In genomic region chr10:106540606-106541005, GRCh38 we compare ENCODE assay signal across 26 cellular contexts.
A peak's percentile ranks its signal among the peaks of the same experiment; 100 is the strongest.
DNase-seq lines count a peak whose midpoint lies in the region; ATAC-seq, FAIRE-seq and TF ChIP-seq lines count a peak whose summit lies in the region.
"Had no signal": no experiment of that assay in that cellular context is flagged by ENCODE, and none has a peak within 500 bp of the region (broad histone marks: within the 10 kb centered on the region; RNA-seq: fewer than 3 reads in every experiment).

No MANE protein-coding gene starts in this region.

- DNase-seq in AG20443 (ENCODE audit: low spot score) (peak; percentile 11), IMR-90 (peak; percentile 13), astrocyte of the spinal cord (ENCODE audit: low read depth, low spot score) (peak; percentile 51), foreskin keratinocyte (peak; percentile 24 to 57), RCC 7860 (ENCODE audit: low spot score) (no peak), UCSD-AML1 (lab: John Stamatoyannopoulos, UW; ENCODE audit: unreplicated experiment) (no peak), adrenal gland (no peak), NK-92 (lab: John Stamatoyannopoulos, UW; ENCODE audit: unreplicated experiment) (no peak)
- DNase-seq: activated CD4-positive, alpha-beta T cell treated with anti-CD3 and anti-CD28 coated beads for 36 hours; activated CD8-positive, alpha-beta memory T cell treated with anti-CD3 and anti-CD28 coated beads for 24 hours; activated gamma-delta T cell; activated T-cell treated with anti-CD3 and anti-CD28 coated beads, Interleukin-2, amount 50 U/mL, for 1 hour; central memory CD4-positive, alpha-beta T cell; COR-L47; gastrocnemius medialis; hippocampal formation; immature natural killer cell; left ventricle myocardium inferior; naive thymus-derived CD8-positive, alpha-beta T cell; NCI-H524; NK-92 treated with Interleukin-12 subunit alpha and Interleukin-12 subunit beta, amount 100 ng/mL, for 24 hours; occipital lobe; T-helper 17 cell had no signal

- H4K20me1 ChIP-seq in IMR-90 (ENCODE audit: insufficient read depth, low read length) = no peaks in the 10 kb centered on the region
- H4K20me1 ChIP-seq: BLaER1 had no signal

- H4K91ac ChIP-seq in IMR-90 (ENCODE audit: insufficient read depth, low read depth, low read length) = no peak overlapping the region

- no TSS peak for BruUV-seq in IMR-90 (replicated peaks; lab: Mats Ljungman, UMichigan)

- POLR2A ChIA-PET in IMR-90 (lab: Charles Lee; ENCODE audit: unreplicated experiment) = no interaction called here

- H3K27ac ChIP-seq in IMR-90 (ENCODE audit: insufficient read depth, low read length) (no peak overlapping the region), foreskin keratinocyte (no peak overlapping the region), adrenal gland (no peak overlapping the region)
- H3K27ac ChIP-seq: BLaER1, gastrocnemius medialis, left ventricle myocardium inferior, SK-N-MC had no signal

- intact Hi-C loops in IMR-90 (cut with micrococcal nuclease) = no loop called here
- intact Hi-C loops in adrenal gland (cut with DNase I) = no loop called here

- H3K79me1 ChIP-seq in IMR-90 (ENCODE audit: low read depth in 1 of 2, low read length in 2 of 2) = no peaks in the 10 kb centered on the region

- H2AFZ ChIP-seq in IMR-90 (replicated peaks; ENCODE audit: low read length, poor library complexity) = no peak overlapping the region

- TF ChIP-seq CTCF in IMR-90 (conservative IDR thresholded peaks at IDR 0.05; ENCODE audit: low read depth, low read length) (no peak), astrocyte of the spinal cord (IDR thresholded peaks at IDR 0.05; ENCODE audit: low read depth, low read length) (no peak), foreskin keratinocyte (conservative IDR thresholded peaks at IDR 0.05) (no peak), adrenal gland (IDR thresholded peaks at IDR 0.05) (no peak)

- H3K4ac ChIP-seq in IMR-90 (ENCODE audit: low read depth, low read length) = no peak overlapping the region

- no peak for TF ChIP-seq POLR2A in IMR-90 (IDR thresholded peaks at IDR 0.05; ENCODE audit: low read depth, low read length)
- no peak for TF ChIP-seq POLR2A in adrenal gland (IDR thresholded peaks at IDR 0.05)

- no peak overlapping the region for H4K8ac ChIP-seq in IMR-90 (ENCODE audit: low read depth in 2 of 2, low read length in 2 of 2)

- no peak overlapping the region for H3K4me2 ChIP-seq in IMR-90 (ENCODE audit: low read depth, low read length)
- H3K4me2 ChIP-seq: BLaER1 had no signal

- no peak overlapping the region for H2BK20ac ChIP-seq in IMR-90 (ENCODE audit: low read depth, low read length)

- H3K18ac ChIP-seq in IMR-90 (ENCODE audit: low read depth, low read length) = no peak overlapping the region

- no peak overlapping the region for H2BK5ac ChIP-seq in IMR-90 (ENCODE audit: low read depth, low read length, poor library complexity, severe bottlenecking)

- H3K9me1 ChIP-seq in IMR-90 (ENCODE audit: insufficient read depth, low read length) = no peaks in the 10 kb centered on the region

- no peak overlapping the region for H3K23ac ChIP-seq in IMR-90 (ENCODE audit: low read depth, low read length)

- no peaks in the 10 kb centered on the region for H3K4me1 ChIP-seq in IMR-90 (ENCODE audit: control insufficient read depth, insufficient read depth, low read length)
- H3K4me1 ChIP-seq in foreskin keratinocyte = peaks cover 6% of the 10 kb centered on the region
- H3K4me1 ChIP-seq in adrenal gland (replicated peaks in 1 of 2) = no peaks in the 10 kb centered on the region
- H3K4me1 ChIP-seq: BLaER1, gastrocnemius medialis, left ventricle myocardium inferior had no signal

- in situ Hi-C loops in IMR-90 (cut with MboI; ENCODE audit: low sequenced_read_pairs) (no loop called here), astrocyte of the spinal cord (cut with HindIII; ENCODE audit: low sequenced_read_pairs) (no loop called here)

- FAIRE-seq in RCC 7860 (lab: Jason Lieb, UNC) = no peak
- FAIRE-seq: GM19239 had no signal

- no peak overlapping the region for H3K56ac ChIP-seq in IMR-90 (ENCODE audit: extremely low read depth, insufficient read depth, low read length)

- H3K9ac ChIP-seq in IMR-90 (ENCODE audit: low read depth, low read length) = no peak overlapping the region
- H3K9ac ChIP-seq: BLaER1 had no signal

- H2BK120ac ChIP-seq in IMR-90 (ENCODE audit: low read depth, low read length) = no peak overlapping the region

- no peak overlapping the region for H2BK15ac ChIP-seq in IMR-90 (ENCODE audit: low read depth, low read length)

- no peak overlapping the region for H4K5ac ChIP-seq in IMR-90 (ENCODE audit: low read depth, low read length)

- H2AK9ac ChIP-seq in IMR-90 (replicated peaks; ENCODE audit: low read depth, low read length, poor library complexity) = no peak overlapping the region

- no peak for ATAC-seq in IMR-90 (ENCODE audit: low read depth)
- ATAC-seq in foreskin keratinocyte = peak; percentile 94
- ATAC-seq: activated CD4-positive, alpha-beta T cell treated with anti-CD3 and anti-CD28 coated beads for 36 hours; gastrocnemius medialis; naive thymus-derived CD8-positive, alpha-beta T cell; T-helper 17 cell had no signal

- H3K9me3 ChIP-seq in IMR-90 (ENCODE audit: control insufficient read depth, insufficient read depth, low read length) (peaks cover 3% of the 10 kb centered on the region), adrenal gland (replicated peaks in 1 of 3) (no peaks in the 10 kb centered on the region)
- H3K9me3 ChIP-seq: BLaER1, gastrocnemius medialis, left ventricle myocardium inferior had no signal

- dilution Hi-C loops in IMR-90 (cut with HindIII; ENCODE audit: low sequenced_read_pairs, unreplicated experiment) = no loop called here

- TF ChIP-seq RAD21 in IMR-90 (IDR thresholded peaks at IDR 0.05; ENCODE audit: low read length) = no peak

- H3K4me3 ChIP-seq in IMR-90 (ENCODE audit: insufficient read depth, low read depth, low read length) = no peak overlapping the region
- no peak overlapping the region for H3K4me3 ChIP-seq in astrocyte of the spinal cord (ENCODE audit: low read depth, low read length)
- H3K4me3 ChIP-seq in adrenal gland = no peak overlapping the region
- H3K4me3 ChIP-seq: BLaER1, gastrocnemius medialis, left ventricle myocardium inferior, SK-N-MC had no signal

- H3K27me3 ChIP-seq in IMR-90 (ENCODE audit: control insufficient read depth, insufficient read depth, low read length) (no peaks in the 10 kb centered on the region), foreskin keratinocyte (no peaks in the 10 kb centered on the region), adrenal gland (no peaks in the 10 kb centered on the region)
- H3K27me3 ChIP-seq: BLaER1, gastrocnemius medialis had no signal

- CTCF ChIA-PET in IMR-90 (lab: Yijun Ruan, JAX) = no interaction called here

- no peak overlapping the region for H3K14ac ChIP-seq in IMR-90 (replicated peaks; ENCODE audit: low read depth, low read length)

- no peak overlapping the region for H2AK5ac ChIP-seq in IMR-90 (ENCODE audit: low read depth, low read length)

- no peaks in the 10 kb centered on the region for H3K36me3 ChIP-seq in IMR-90 (ENCODE audit: control insufficient read depth, insufficient read depth, low read length)
- H3K36me3 ChIP-seq in adrenal gland (replicated peaks in 1 of 2) = no peaks in the 10 kb centered on the region
- H3K36me3 ChIP-seq: BLaER1, gastrocnemius medialis, left ventricle myocardium inferior had no signal

TF ChIP-seq in IMR-90, 13 proteins besides CTCF, POLR2A, EP300 and RAD21:
- TF ChIP-seq SMC3 (IDR thresholded peaks at IDR 0.05; ENCODE audit: low read depth, low read length) (no peak), MAZ (IDR thresholded peaks at IDR 0.05; ENCODE audit: borderline replicate concordance, low read depth, low read length) (no peak), ELK1 (IDR thresholded peaks at IDR 0.05; ENCODE audit: borderline replicate concordance, low read depth, low read length) (no peak), MXI1 (IDR thresholded peaks at IDR 0.05; ENCODE audit: borderline replicate concordance, low read depth, low read length) (no peak), RFX5 (IDR thresholded peaks at IDR 0.05; ENCODE audit: low read depth, low read length) (no peak), USF2 (IDR thresholded peaks at IDR 0.05; ENCODE audit: low read depth, low read length) (no peak), MAFK (IDR thresholded peaks at IDR 0.05; ENCODE audit: low read depth, low read length) (no peak), NFE2L2 (IDR thresholded peaks at IDR 0.05; ENCODE audit: low read depth, low read length) (no peak), BHLHE40 (IDR thresholded peaks at IDR 0.05; ENCODE audit: low read depth, low read length) (no peak), CHD1 (IDR thresholded peaks at IDR 0.05; ENCODE audit: low read depth, low read length) (no peak), FOS (IDR thresholded peaks at IDR 0.05; ENCODE audit: low read depth, low read length) (no peak)

Comparison
In these comparisons a context has a peak if more than half of its experiments do, and no peak if none do; other contexts are left out.
1. DNase-seq: peak in AG20443 (single experiment), IMR-90 (single experiment), astrocyte of the spinal cord (single experiment) and foreskin keratinocyte (2 of 2); none in RCC 7860 (single experiment), UCSD-AML1 (single experiment), adrenal gland (0 of 7) and NK-92 (single experiment).